1 cellular context compared by ENCODE assay signal in genomic region chr9:27499481-27499880, GRCh38.
TF ChIP-seq lines count a peak whose summit lies in the region.

No MANE protein-coding gene starts in this region.

TF ChIP-seq in K562, 482 proteins besides CTCF, POLR2A, EP300 and RAD21 (continued from another document):
- TF ChIP-seq ZNF280B (CRISPR knock-in tag; IDR thresholded peaks at IDR 0.05): no peak
- TF ChIP-seq, protein P1, sequence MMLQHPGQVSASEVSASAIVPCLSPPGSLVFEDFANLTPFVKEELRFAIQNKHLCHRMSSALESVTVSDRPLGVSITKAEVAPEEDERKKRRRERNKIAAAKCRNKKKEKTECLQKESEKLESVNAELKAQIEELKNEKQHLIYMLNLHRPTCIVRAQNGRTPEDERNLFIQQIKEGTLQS (IDR thresholded peaks at IDR 0.05): peak; percentile 57
- TF ChIP-seq, protein P1 (CRISPR knock-in tag; conservative IDR thresholded peaks at IDR 0.05): no peak
- no peak for TF ChIP-seq ETS2 (tag; IDR thresholded peaks at IDR 0.05; ENCODE audit: borderline replicate concordance, poor library complexity, severe bottlenecking)
- no peak for TF ChIP-seq ZNF253 (CRISPR knock-in tag; conservative IDR thresholded peaks at IDR 0.05)
- no peak for TF ChIP-seq MYNN (IDR thresholded peaks at IDR 0.05)
- TF ChIP-seq MYNN (CRISPR knock-in tag; IDR thresholded peaks at IDR 0.05): no peak
- no peak for TF ChIP-seq PHTF2 (CRISPR knock-in tag; IDR thresholded peaks at IDR 0.05)
- TF ChIP-seq, protein P2, sequence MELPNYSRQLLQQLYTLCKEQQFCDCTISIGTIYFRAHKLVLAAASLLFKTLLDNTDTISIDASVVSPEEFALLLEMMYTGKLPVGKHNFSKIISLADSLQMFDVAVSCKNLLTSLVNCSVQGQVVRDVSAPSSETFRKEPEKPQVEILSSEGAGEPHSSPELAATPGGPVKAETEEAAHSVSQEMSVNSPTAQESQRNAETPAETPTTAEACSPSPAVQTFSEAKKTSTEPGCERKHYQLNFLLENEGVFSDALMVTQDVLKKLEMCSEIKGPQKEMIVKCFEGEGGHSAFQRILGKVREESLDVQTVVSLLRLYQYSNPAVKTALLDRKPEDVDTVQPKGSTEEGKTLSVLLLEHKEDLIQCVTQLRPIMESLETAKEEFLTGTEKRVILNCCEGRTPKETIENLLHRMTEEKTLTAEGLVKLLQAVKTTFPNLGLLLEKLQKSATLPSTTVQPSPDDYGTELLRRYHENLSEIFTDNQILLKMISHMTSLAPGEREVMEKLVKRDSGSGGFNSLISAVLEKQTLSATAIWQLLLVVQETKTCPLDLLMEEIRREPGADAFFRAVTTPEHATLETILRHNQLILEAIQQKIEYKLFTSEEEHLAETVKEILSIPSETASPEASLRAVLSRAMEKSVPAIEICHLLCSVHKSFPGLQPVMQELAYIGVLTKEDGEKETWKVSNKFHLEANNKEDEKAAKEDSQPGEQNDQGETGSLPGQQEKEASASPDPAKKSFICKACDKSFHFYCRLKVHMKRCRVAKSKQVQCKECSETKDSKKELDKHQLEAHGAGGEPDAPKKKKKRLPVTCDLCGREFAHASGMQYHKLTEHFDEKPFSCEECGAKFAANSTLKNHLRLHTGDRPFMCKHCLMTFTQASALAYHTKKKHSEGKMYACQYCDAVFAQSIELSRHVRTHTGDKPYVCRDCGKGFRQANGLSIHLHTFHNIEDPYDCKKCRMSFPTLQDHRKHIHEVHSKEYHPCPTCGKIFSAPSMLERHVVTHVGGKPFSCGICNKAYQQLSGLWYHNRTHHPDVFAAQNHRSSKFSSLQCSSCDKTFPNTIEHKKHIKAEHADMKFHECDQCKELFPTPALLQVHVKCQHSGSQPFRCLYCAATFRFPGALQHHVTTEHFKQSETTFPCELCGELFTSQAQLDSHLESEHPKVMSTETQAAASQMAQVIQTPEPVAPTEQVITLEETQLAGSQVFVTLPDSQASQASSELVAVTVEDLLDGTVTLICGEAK (IDR thresholded peaks at IDR 0.05): no peak
- TF ChIP-seq, protein P2 (CRISPR knock-in tag; IDR thresholded peaks at IDR 0.05): no peak
- TF ChIP-seq, protein P3, sequence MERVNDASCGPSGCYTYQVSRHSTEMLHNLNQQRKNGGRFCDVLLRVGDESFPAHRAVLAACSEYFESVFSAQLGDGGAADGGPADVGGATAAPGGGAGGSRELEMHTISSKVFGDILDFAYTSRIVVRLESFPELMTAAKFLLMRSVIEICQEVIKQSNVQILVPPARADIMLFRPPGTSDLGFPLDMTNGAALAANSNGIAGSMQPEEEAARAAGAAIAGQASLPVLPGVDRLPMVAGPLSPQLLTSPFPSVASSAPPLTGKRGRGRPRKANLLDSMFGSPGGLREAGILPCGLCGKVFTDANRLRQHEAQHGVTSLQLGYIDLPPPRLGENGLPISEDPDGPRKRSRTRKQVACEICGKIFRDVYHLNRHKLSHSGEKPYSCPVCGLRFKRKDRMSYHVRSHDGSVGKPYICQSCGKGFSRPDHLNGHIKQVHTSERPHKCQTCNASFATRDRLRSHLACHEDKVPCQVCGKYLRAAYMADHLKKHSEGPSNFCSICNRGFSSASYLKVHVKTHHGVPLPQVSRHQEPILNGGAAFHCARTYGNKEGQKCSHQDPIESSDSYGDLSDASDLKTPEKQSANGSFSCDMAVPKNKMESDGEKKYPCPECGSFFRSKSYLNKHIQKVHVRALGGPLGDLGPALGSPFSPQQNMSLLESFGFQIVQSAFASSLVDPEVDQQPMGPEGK (CRISPR knock-in tag; IDR thresholded peaks at IDR 0.05; ENCODE audit: borderline replicate concordance): no peak
- TF ChIP-seq, protein P4, sequence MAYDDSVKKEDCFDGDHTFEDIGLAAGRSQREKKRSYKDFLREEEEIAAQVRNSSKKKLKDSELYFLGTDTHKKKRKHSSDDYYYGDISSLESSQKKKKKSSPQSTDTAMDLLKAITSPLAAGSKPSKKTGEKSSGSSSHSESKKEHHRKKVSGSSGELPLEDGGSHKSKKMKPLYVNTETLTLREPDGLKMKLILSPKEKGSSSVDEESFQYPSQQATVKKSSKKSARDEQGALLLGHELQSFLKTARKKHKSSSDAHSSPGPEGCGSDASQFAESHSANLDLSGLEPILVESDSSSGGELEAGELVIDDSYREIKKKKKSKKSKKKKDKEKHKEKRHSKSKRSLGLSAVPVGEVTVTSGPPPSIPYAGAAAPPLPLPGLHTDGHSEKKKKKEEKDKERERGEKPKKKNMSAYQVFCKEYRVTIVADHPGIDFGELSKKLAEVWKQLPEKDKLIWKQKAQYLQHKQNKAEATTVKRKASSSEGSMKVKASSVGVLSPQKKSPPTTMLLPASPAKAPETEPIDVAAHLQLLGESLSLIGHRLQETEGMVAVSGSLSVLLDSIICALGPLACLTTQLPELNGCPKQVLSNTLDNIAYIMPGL (CRISPR knock-in tag; IDR thresholded peaks at IDR 0.05): no peak
- no peak for TF ChIP-seq ZNF592 (IDR thresholded peaks at IDR 0.05)
- 0 out of 2 replicates have a peak, but pooled peaks have one; percentile 25 for TF ChIP-seq JUN (IDR thresholded peaks at IDR 0.05; ENCODE audit: borderline replicate concordance, low read depth, low read length)
- no peak for TF ChIP-seq JUN (CRISPR knock-in tag; IDR thresholded peaks at IDR 0.05; ENCODE audit: borderline replicate concordance)
- TF ChIP-seq NR0B1 (IDR thresholded peaks at IDR 0.05; ENCODE audit: partially characterized antibody): no peak
- no peak for TF ChIP-seq ZNF121 (CRISPR knock-in tag; conservative IDR thresholded peaks at IDR 0.05)
- TF ChIP-seq CBX3 (IDR thresholded peaks at IDR 0.05; ENCODE audit: borderline replicate concordance in 1 of 2, low read length in 2 of 2): no peak
- no peak for TF ChIP-seq GTF2A2 (tag; IDR thresholded peaks at IDR 0.05)
- TF ChIP-seq SNRNP70 (optimal IDR thresholded peaks at IDR 0.05; ENCODE audit: low read depth, low read length): no peak
- no peak for TF ChIP-seq ZBTB5 (IDR thresholded peaks at IDR 0.05)
- TF ChIP-seq ELF1 (tag; IDR thresholded peaks at IDR 0.05): no peak
- peak; percentile 55 for TF ChIP-seq FOSL1 (tag; conservative IDR thresholded peaks at IDR 0.05)
- TF ChIP-seq BACH1 (tag; IDR thresholded peaks at IDR 0.05): no peak
- TF ChIP-seq TRIM25 (IDR thresholded peaks at IDR 0.05; ENCODE audit: borderline replicate concordance): no peak
- no peak for TF ChIP-seq ZNF263 (CRISPR knock-in tag; IDR thresholded peaks at IDR 0.05; ENCODE audit: borderline replicate concordance)
- TF ChIP-seq FOXK1 (CRISPR knock-in tag; IDR thresholded peaks at IDR 0.05; ENCODE audit: borderline replicate concordance): no peak
- TF ChIP-seq PURB (CRISPR knock-in tag; IDR thresholded peaks at IDR 0.05; ENCODE audit: low read depth): no peak
- TF ChIP-seq ZNF445 (CRISPR knock-in tag; IDR thresholded peaks at IDR 0.05; ENCODE audit: low read depth): no peak
